ENCODE assay signal across 8 cellular contexts in the genomic region with DNA sequence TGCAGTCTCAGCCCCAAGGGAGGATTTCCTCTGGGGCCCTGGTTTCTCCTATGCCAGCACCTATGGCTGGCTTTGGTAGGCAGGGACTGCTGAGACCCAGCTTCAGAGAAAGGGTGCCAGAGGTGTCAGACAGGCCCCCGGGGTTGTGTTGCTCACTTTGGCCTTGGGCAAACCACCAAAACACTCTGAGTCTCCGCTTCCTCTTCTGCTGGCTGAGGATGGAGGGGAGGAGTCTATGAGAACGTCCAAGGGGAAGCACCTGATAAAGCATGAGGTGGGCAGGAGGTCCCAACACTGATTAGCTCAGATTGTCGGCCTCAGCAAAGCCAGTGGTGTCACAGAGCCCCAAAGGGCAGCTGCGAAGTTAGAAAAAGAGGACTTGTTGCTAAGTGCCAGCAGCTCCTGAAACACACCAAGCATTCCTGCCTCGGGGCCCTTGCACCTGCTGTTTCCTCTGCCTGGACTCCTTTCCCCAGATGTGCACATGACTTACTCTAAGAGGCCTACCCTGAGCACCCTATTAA. TPM values are rescaled to one million over a fixed set of nuclear protein-coding genes. Genes with fewer than 3 reads are reported as not detected.
DNase-seq lines count a peak whose midpoint lies in the region; ATAC-seq and TF ChIP-seq lines count a peak whose summit lies in the region.

No MANE protein-coding gene starts in this region.

- TF ChIP-seq RAD21 in SK-N-SH (IDR thresholded peaks at IDR 0.05; ENCODE audit: low read length): no peak

- H3K9ac ChIP-seq in SK-N-SH: no peak overlapping the region

- no peak overlapping the region for H3K27ac ChIP-seq in SK-N-SH (ENCODE audit: low read depth in 2 of 2, low read length in 1 of 2)

- no peaks in the 10 kb centered on the region for H3K9me3 ChIP-seq in SK-N-SH

- H3F3A ChIP-seq in SK-N-SH (replicated peaks; ENCODE audit: insufficient read depth): no peaks in the 10 kb centered on the region

- no peaks in the 10 kb centered on the region for H3K79me2 ChIP-seq in SK-N-SH (ENCODE audit: insufficient read depth)

- ATAC-seq in GM18502 (IDR thresholded peaks at IDR 0.05; ENCODE audit: poor library complexity, unreplicated experiment): peak; percentile 93
- ATAC-seq in GM21447 (IDR thresholded peaks at IDR 0.05; ENCODE audit: unreplicated experiment): peak; percentile 92
- peak; percentile 83 for ATAC-seq in HG03520 (IDR thresholded peaks at IDR 0.05; ENCODE audit: unreplicated experiment)

- no peak for TF ChIP-seq EP300 in SK-N-SH (IDR thresholded peaks at IDR 0.05; ENCODE audit: borderline replicate concordance in 1 of 2, low read depth in 1 of 2, low read length in 1 of 2)

- H3K4me1 ChIP-seq in SK-N-SH (ENCODE audit: control insufficient read depth in 1 of 2, insufficient read depth in 2 of 2, low read depth in 1 of 2, low read length in 1 of 2): no peaks in the 10 kb centered on the region; a peak in 1 of 4 replicates

- CTCF ChIA-PET in SK-N-SH (lab: Yijun Ruan, JAX): interaction anchor here (0.6 to 7.6 kb wide), 4 partner anchors 20 to 97 kb away, joined by 3 to 36 read pairs (median 3); a partner anchor contains a TSS

- POLR2A ChIA-PET in SK-N-SH (lab: Yijun Ruan, JAX): no interaction called here

- no peaks in the 10 kb centered on the region for H3K27me3 ChIP-seq in SK-N-SH (ENCODE audit: insufficient read depth)

- DNase-seq in germinal center (ENCODE audit: low spot score) (peak; percentile 55), SK-N-SH (no peak), DMS79 (lab: John Stamatoyannopoulos, UW) (no peak), NCI-H2196 treated with DMSO at 0.1 percent for 48 hours (lab: John Stamatoyannopoulos, UW; ENCODE audit: unreplicated experiment) (no peak), HK-2 (ENCODE audit: unreplicated experiment) (no peak)

- H3K9me2 ChIP-seq in SK-N-SH: no peaks in the 10 kb centered on the region

- no peak overlapping the region for H3K4me3 ChIP-seq in SK-N-SH (ENCODE audit: low read depth in 2 of 2, low read length in 1 of 2)

- TF ChIP-seq CTCF in SK-N-SH (IDR thresholded peaks at IDR 0.05): no peak

- H3K36me3 ChIP-seq in SK-N-SH (replicated peaks in 1 of 2; ENCODE audit: control insufficient read depth in 1 of 2, insufficient read depth in 2 of 2, low read length in 1 of 2): peaks cover 0 to 29% of the 10 kb centered on the region in 2 experiments

- H2AFZ ChIP-seq in SK-N-SH (ENCODE audit: low read depth): no peak overlapping the region

- no peaks in the 10 kb centered on the region for H4K20me1 ChIP-seq in SK-N-SH (ENCODE audit: insufficient read depth)

- WGBS in SK-N-SH (ENCODE audit: low lambda C conversion rate): 61% methylated on average over 6 of the region's 6 CpGs

- H3K4me2 ChIP-seq in SK-N-SH: no peak overlapping the region

TF ChIP-seq in SK-N-SH, 30 proteins besides CTCF, POLR2A, EP300 and RAD21:
- TF ChIP-seq TCF12 (IDR thresholded peaks at IDR 0.05) (no peak), SMC3 (IDR thresholded peaks at IDR 0.05; ENCODE audit: low read depth, low read length) (no peak), POLR2AphosphoS5 (IDR thresholded peaks at IDR 0.05; ENCODE audit: low read depth, low read length) (no peak), SIN3A (IDR thresholded peaks at IDR 0.05; ENCODE audit: borderline replicate concordance, low read depth, low read length) (no peak), FOSL2 (IDR thresholded peaks at IDR 0.05; ENCODE audit: borderline replicate concordance, low read depth) (no peak), MXI1 (IDR thresholded peaks at IDR 0.05; ENCODE audit: low read depth, low read length) (no peak), ELF1 (IDR thresholded peaks at IDR 0.05) (no peak), MEF2A (IDR thresholded peaks at IDR 0.05; ENCODE audit: borderline replicate concordance, low read depth) (no peak), NFIC (IDR thresholded peaks at IDR 0.05; ENCODE audit: borderline replicate concordance) (no peak)
- TF ChIP-seq, protein P1, sequence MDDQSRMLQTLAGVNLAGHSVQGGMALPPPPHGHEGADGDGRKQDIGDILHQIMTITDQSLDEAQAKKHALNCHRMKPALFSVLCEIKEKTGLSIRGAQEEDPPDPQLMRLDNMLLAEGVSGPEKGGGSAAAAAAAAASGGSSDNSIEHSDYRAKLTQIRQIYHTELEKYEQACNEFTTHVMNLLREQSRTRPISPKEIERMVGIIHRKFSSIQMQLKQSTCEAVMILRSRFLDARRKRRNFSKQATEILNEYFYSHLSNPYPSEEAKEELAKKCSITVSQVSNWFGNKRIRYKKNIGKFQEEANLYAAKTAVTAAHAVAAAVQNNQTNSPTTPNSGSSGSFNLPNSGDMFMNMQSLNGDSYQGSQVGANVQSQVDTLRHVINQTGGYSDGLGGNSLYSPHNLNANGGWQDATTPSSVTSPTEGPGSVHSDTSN (IDR thresholded peaks at IDR 0.05): no peak

RNA-seq across cellular contexts. Expression of a gene that starts 10.5 kb away (rescaled TPM):
- not detected in 2 replicates for polyA plus RNA-seq in SK-N-SH (2012; rRNA removed)
- polyA plus RNA-seq in SK-N-SH (2012; cell fraction: cytosol; rRNA removed): not detected in 2 replicates
- not detected in 2 replicates for polyA plus RNA-seq in SK-N-SH (2012; cell fraction: nucleus; rRNA removed)

RNA-seq across cellular contexts. Expression of a gene that starts 17.4 kb away (rescaled TPM):
- 179 and 189 TPM in 2 replicates for polyA plus RNA-seq in SK-N-SH (2012; rRNA removed)
- 164 and 176 TPM in 2 replicates for polyA plus RNA-seq in SK-N-SH (2012; cell fraction: cytosol; rRNA removed)
- polyA plus RNA-seq in SK-N-SH (2012; cell fraction: nucleus; rRNA removed): 53.8 and 76.0 TPM in 2 replicates

RNA-seq across cellular contexts. Expression of a gene that starts 19.6 kb away (rescaled TPM):
- 65.9 and 77.0 TPM in 2 replicates for polyA plus RNA-seq in SK-N-SH (2012; rRNA removed)
- 57.4 and 64.3 TPM in 2 replicates for polyA plus RNA-seq in SK-N-SH (2012; cell fraction: cytosol; rRNA removed)
- polyA plus RNA-seq in SK-N-SH (2012; cell fraction: nucleus; rRNA removed): 31.1 and 39.3 TPM in 2 replicates

RNA-seq across cellular contexts. Expression of a gene that starts 32.4 kb away (rescaled TPM):
- 3.7 and 4.4 TPM in 2 replicates for polyA plus RNA-seq in SK-N-SH (2012; rRNA removed)
- polyA plus RNA-seq in SK-N-SH (2012; cell fraction: cytosol; rRNA removed): 1.7 and 3.2 TPM in 2 replicates
- polyA plus RNA-seq in SK-N-SH (2012; cell fraction: nucleus; rRNA removed): 11.4 and 13.9 TPM in 2 replicates

RNA-seq across cellular contexts. Expression of a gene that starts 49.6 kb away (rescaled TPM):
- polyA plus RNA-seq in SK-N-SH (2012; rRNA removed): 1.9 and 4.5 TPM in 2 replicates
- polyA plus RNA-seq in SK-N-SH (2012; cell fraction: cytosol; rRNA removed): 2.7 and 3.4 TPM in 2 replicates
- polyA plus RNA-seq in SK-N-SH (2012; cell fraction: nucleus; rRNA removed): 2.3 and 3.0 TPM in 2 replicates
